Comparison of ENCODE assay signal across 8 cellular contexts in genomic region chr2:529425-529824, GRCh38.
A peak's percentile ranks its signal among the peaks of the same experiment; 100 is the strongest.
DNase-seq lines count a peak whose midpoint lies in the region; ATAC-seq and TF ChIP-seq lines count a peak whose summit lies in the region.

No MANE protein-coding gene starts in this region.

- no peaks in the 10 kb centered on the region for H3K9me3 ChIP-seq in CD4-positive, alpha-beta memory T cell (ENCODE audit: control insufficient read depth in 1 of 2, low read length in 2 of 2)

- H3K27ac Mint-ChIP-seq in CD4-positive, alpha-beta memory T cell, result no peak overlapping the region
- H3K27ac Mint-ChIP-seq in CD14-positive monocyte, result no peak overlapping the region

- H3K4me1 ChIP-seq in CD4-positive, alpha-beta memory T cell (ENCODE audit: insufficient read depth, low read length), result no peaks in the 10 kb centered on the region

- no peak for TF ChIP-seq CTCF in CD14-positive monocyte (IDR thresholded peaks at IDR 0.05)

- intact Hi-C loops in CD4-positive, alpha-beta memory T cell (cut with micrococcal nuclease), result loop anchor here (2.0 kb wide), 1 partner anchor 107 kb away; no protein-coding TSS in a partner anchor
- intact Hi-C loops in CD14-positive monocyte (cut with micrococcal nuclease), result no loop called here

- no peaks in the 10 kb centered on the region for H3K36me3 Mint-ChIP-seq in CD4-positive, alpha-beta memory T cell
- H3K36me3 Mint-ChIP-seq in CD14-positive monocyte, result no peaks in the 10 kb centered on the region

- no peak overlapping the region for H3K27ac ChIP-seq in CD4-positive, alpha-beta memory T cell (ENCODE audit: low read depth, low read length)
- H3K27ac ChIP-seq in caudate nucleus (ENCODE audit: low read depth, low read length), result no peak overlapping the region

- POLR2A ChIA-PET in CD4-positive, alpha-beta memory T cell (lab: Charles Lee; ENCODE audit: partially characterized antibody), result no interaction called here

- no peaks in the 10 kb centered on the region for H3K27me3 ChIP-seq in CD4-positive, alpha-beta memory T cell (ENCODE audit: insufficient read depth, low read length)

- DNase-seq in CD4-positive, alpha-beta memory T cell, result peak in 4 of 5 donors; percentile 1 to 22 (median 14)
- peak; percentile 81 to 90 for DNase-seq in Kasumi-1 (lab: John Stamatoyannopoulos, UW)
- DNase-seq in SK-N-DZ (ENCODE audit: low spot score), result peak; percentile 81
- peak; percentile 46 for DNase-seq in iPS-NIHi11 (ENCODE audit: low spot score)
- DNase-seq in caudate nucleus (lab: John Stamatoyannopoulos, UW), result no peak
- DNase-seq in retina, result no peak
- DNase-seq in CD14-positive monocyte (ENCODE audit: low spot score), result no peak

- no peak overlapping the region for H3K4me3 ChIP-seq in CD4-positive, alpha-beta memory T cell (ENCODE audit: low read length in 2 of 2)

- no peak overlapping the region for H3K4me3 Mint-ChIP-seq in CD4-positive, alpha-beta memory T cell
- H3K4me3 Mint-ChIP-seq in CD14-positive monocyte, result no peak overlapping the region

- peaks cover 7 to 8% of the 10 kb centered on the region in 2 donors for H3K27me3 Mint-ChIP-seq in CD4-positive, alpha-beta memory T cell
- H3K27me3 Mint-ChIP-seq in CD14-positive monocyte (ENCODE audit: low read depth in 3 of 3), result no peaks in the 10 kb centered on the region

- H3K4me1 Mint-ChIP-seq in CD4-positive, alpha-beta memory T cell, result no peaks in the 10 kb centered on the region
- no peaks in the 10 kb centered on the region for H3K4me1 Mint-ChIP-seq in CD14-positive monocyte

- no peak for ATAC-seq in HG03565 (IDR thresholded peaks at IDR 0.05; ENCODE audit: unreplicated experiment)

- peaks cover 0 to 37% (median 21%) of the 10 kb centered on the region in 8 donors for H3K9me3 Mint-ChIP-seq in CD4-positive, alpha-beta memory T cell
- H3K9me3 Mint-ChIP-seq in CD14-positive monocyte, result peaks cover 0 to 9% (median 3%) of the 10 kb centered on the region in 7 donors

- no peaks in the 10 kb centered on the region for H3K36me3 ChIP-seq in CD4-positive, alpha-beta memory T cell (ENCODE audit: insufficient read depth, low read length)

- CTCF ChIA-PET in CD4-positive, alpha-beta memory T cell (lab: Charles Lee; ENCODE audit: partially characterized antibody), result interaction anchor here (1.0 to 1.5 kb wide), 3 partner anchors 105 to 133 kb away, joined by 3 to 8 read pairs (median 4); no protein-coding TSS in a partner anchor

Comparison
In these comparisons a context has a peak if more than half of its experiments do, and no peak if none do; other contexts are left out.
1. DNase-seq: peak in CD4-positive, alpha-beta memory T cell (4 of 5), Kasumi-1 (2 of 2), SK-N-DZ (single experiment) and iPS-NIHi11 (single experiment); none in caudate nucleus (0 of 61), retina (single experiment) and CD14-positive monocyte (single experiment).